Comparison of ENCODE assay signal across 9 cellular contexts in genomic region chr1:16777821-16778220, GRCh38. TPM values are rescaled to one million over a fixed set of nuclear protein-coding genes. Genes with fewer than 3 reads are reported as not detected.
DNase-seq lines count a peak whose midpoint lies in the region; TF ChIP-seq lines count a peak whose summit lies in the region.
"Not testable (repeated sequence)": the region's sequence is repeated elsewhere in the genome, so short reads cannot be mapped to it uniquely, and the experiment has no call there.
"Had no signal": no experiment of that assay in that cellular context is flagged by ENCODE, and none has a peak within 500 bp of the region (broad histone marks: within the 10 kb centered on the region; RNA-seq: fewer than 3 reads in every experiment).

No MANE protein-coding gene starts in this region.

- not testable (repeated sequence) for H2BK120ac ChIP-seq in mesenchymal stem cell (ENCODE audit: low read depth, low read length)

- not testable (repeated sequence) for TF ChIP-seq CTCF in type B pancreatic cell (conservative IDR thresholded peaks at IDR 0.05)

- H4K8ac ChIP-seq in mesenchymal stem cell (ENCODE audit: low read length): not testable (repeated sequence)

- H2BK12ac ChIP-seq in mesenchymal stem cell (ENCODE audit: low read length in 2 of 2): not testable (repeated sequence)

- not testable (repeated sequence) for H3K4me1 ChIP-seq in mesenchymal stem cell (ENCODE audit: control insufficient read depth, insufficient read depth, low read depth, low read length)

- intact Hi-C loops in posterior vena cava (cut with DNase I): not testable (repeated sequence)

- not testable (repeated sequence) for H3K9me3 Mint-ChIP-seq in type B pancreatic cell

- H4K91ac ChIP-seq in mesenchymal stem cell (ENCODE audit: low read length): not testable (repeated sequence)

- WGBS in mesenchymal stem cell: 82% methylated on average over 4 of the region's 4 CpGs

- H3K36me3 Mint-ChIP-seq in type B pancreatic cell: not testable (repeated sequence)

- H3K23ac ChIP-seq in mesenchymal stem cell (ENCODE audit: low read length in 2 of 2): peak overlapping the region in 1 of 2 experiments; percentile 1

- not testable (repeated sequence) for H3K27ac Mint-ChIP-seq in type B pancreatic cell

- H3K4me3 ChIP-seq in mesenchymal stem cell (ENCODE audit: insufficient read depth in 1 of 2, low read depth in 1 of 2, low read length in 2 of 2): not testable (repeated sequence)

- not testable (repeated sequence) for H3K27ac ChIP-seq in mesenchymal stem cell (ENCODE audit: low read length, poor library complexity, severe bottlenecking)

- not testable (repeated sequence) for H2BK15ac ChIP-seq in mesenchymal stem cell (ENCODE audit: low read depth, poor library complexity, severe bottlenecking)

- not testable (repeated sequence) for H3K4ac ChIP-seq in mesenchymal stem cell (ENCODE audit: low read depth in 1 of 2, low read length in 2 of 2)

- H3K27me3 ChIP-seq in mesenchymal stem cell (ENCODE audit: control insufficient read depth in 1 of 2, insufficient read depth in 1 of 2, low read length in 2 of 2): peaks cover 0 to 35% of the 10 kb centered on the region in 2 experiments

- not testable (repeated sequence) for H3K14ac ChIP-seq in mesenchymal stem cell (ENCODE audit: low read length in 2 of 2)

- not testable (repeated sequence) for H3K9ac ChIP-seq in mesenchymal stem cell (ENCODE audit: low read length)

- not testable (repeated sequence) for H2BK5ac ChIP-seq in mesenchymal stem cell (ENCODE audit: low read depth, low read length, poor library complexity, severe bottlenecking)

- not testable (repeated sequence) for H3K4me2 ChIP-seq in mesenchymal stem cell (ENCODE audit: low read length, poor library complexity, severe bottlenecking)

- H3K27me3 Mint-ChIP-seq in type B pancreatic cell: peaks cover 27% of the 10 kb centered on the region

- not testable (repeated sequence) for H3K18ac ChIP-seq in mesenchymal stem cell (ENCODE audit: low read depth in 1 of 2, low read length in 2 of 2)

- peak overlapping the region; percentile 31 for H2AK5ac ChIP-seq in mesenchymal stem cell (ENCODE audit: low read length, severe bottlenecking)

- not testable (repeated sequence) for H2AFZ ChIP-seq in mesenchymal stem cell (ENCODE audit: low read depth, low read length)

- H3K4me3 Mint-ChIP-seq in type B pancreatic cell: not testable (repeated sequence)

- not testable (repeated sequence) for H3K79me1 ChIP-seq in mesenchymal stem cell (replicated peaks; ENCODE audit: low read length, poor library complexity, severe bottlenecking)

- peak; percentile 37 for DNase-seq in NCI-H82 treated with DMSO at 0.1 percent for 48 hours (lab: John Stamatoyannopoulos, UW; ENCODE audit: unreplicated experiment)
- DNase-seq in ecto neural progenitor cell (ENCODE audit: low spot score): peak; percentile 27
- DNase-seq in fibroblast of gingiva (ENCODE audit: low read depth): peak; percentile 4
- peak; percentile 49 for DNase-seq in islet precursor cell
- not testable (repeated sequence) for DNase-seq in mesenchymal stem cell
- DNase-seq in posterior vena cava (ENCODE audit: low spot score): peak; percentile 82
- peak; percentile 72 for DNase-seq in type B pancreatic cell (ENCODE audit: extremely low spot score, unreplicated experiment)

- not testable (repeated sequence) for H3K9me3 ChIP-seq in mesenchymal stem cell (ENCODE audit: control insufficient read depth, low read length)

- not testable (repeated sequence) for H3K4me1 Mint-ChIP-seq in type B pancreatic cell (ENCODE audit: unreplicated experiment)

- not testable (repeated sequence) for H3K36me3 ChIP-seq in mesenchymal stem cell (ENCODE audit: control insufficient read depth in 1 of 2, insufficient read depth in 2 of 2, low read depth in 1 of 2, low read length in 2 of 2)

RNA-seq across cellular contexts. Expression of gene RNU1-4, which starts 37.5 kb away (rescaled TPM):
- not detected for polyA plus RNA-seq in mesenchymal stem cell (2013, experiment 1 of 2)
- not detected for polyA plus RNA-seq in mesenchymal stem cell (2013, experiment 2 of 2)
- total RNA-seq in posterior vena cava (over 10,000 TPM; 12,584 to 18,986 TPM), type B pancreatic cell (ENCODE audit: low replicate concordance) (2,993 and 3,564 TPM in 2 replicates)
- total RNA-seq: G401 had no signal
- polyA plus RNA-seq: CD8-positive, alpha-beta memory T cell had no signal
